Comparison of ENCODE assay signal across 22 cellular contexts in the genomic region with DNA sequence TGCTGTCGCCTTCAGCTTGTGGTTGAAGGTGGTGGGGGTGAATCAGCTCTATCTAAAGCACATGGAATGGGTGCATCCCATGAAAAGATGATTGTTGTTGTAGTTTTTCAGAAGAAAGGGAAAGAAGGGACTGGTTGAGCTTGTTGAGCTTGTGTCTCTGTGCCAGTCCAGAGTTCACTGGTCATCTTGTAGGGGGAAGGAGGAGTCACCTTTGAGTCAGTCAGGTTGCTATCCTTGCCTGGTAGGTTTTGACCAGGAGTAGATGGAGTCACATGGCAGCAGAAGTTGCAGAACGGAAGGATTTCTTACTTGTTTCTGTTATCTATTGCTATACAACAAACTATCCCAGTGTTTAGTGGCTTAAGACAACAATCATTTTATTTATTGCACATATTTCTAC.
DNase-seq lines count a peak whose midpoint lies in the region; ATAC-seq, FAIRE-seq and TF ChIP-seq lines count a peak whose summit lies in the region.
"Had no signal": no experiment of that assay in that cellular context is flagged by ENCODE, and none has a peak within 500 bp of the region (broad histone marks: within the 10 kb centered on the region; RNA-seq: fewer than 3 reads in every experiment).

No MANE protein-coding gene starts in this region.

- ATAC-seq in PC-3 (no peak), esophagus mucosa (peak; percentile 82), HepG2 (no peak)
- ATAC-seq: HCT116, Right ventricle myocardium inferior had no signal

- no peaks in the 10 kb centered on the region for H3K9me3 ChIP-seq in PC-3 (ENCODE audit: low read length)
- H3K9me3 ChIP-seq in small intestine (ENCODE audit: control insufficient read depth, low read depth) = no peaks in the 10 kb centered on the region
- no peaks in the 10 kb centered on the region for H3K9me3 ChIP-seq in HepG2 (ENCODE audit: low read length)

- H3K27me3 ChIP-seq in PC-3 (ENCODE audit: low read length) = no peaks in the 10 kb centered on the region
- no peaks in the 10 kb centered on the region for H3K27me3 ChIP-seq in small intestine (ENCODE audit: control insufficient read depth in 2 of 2, insufficient read depth in 2 of 2, low read length in 2 of 2)
- H3K27me3 ChIP-seq in HepG2 (ENCODE audit: control insufficient read depth in 1 of 2, insufficient read depth in 2 of 2, low read length in 2 of 2) = peaks cover 2 to 46% of the 10 kb centered on the region in 2 experiments; a peak in 3 of 5 replicates

- intact Hi-C loops in PC-3 (cut with micrococcal nuclease) (no loop called here), HepG2 (cut with micrococcal nuclease; ENCODE audit: unreplicated experiment) (no loop called here)

- BruUV-seq in PC-3 (replicated peaks; lab: Mats Ljungman, UMichigan) = no TSS peak
- no TSS peak for BruUV-seq in HepG2 (replicated peaks; lab: Mats Ljungman, UMichigan)

- TF ChIP-seq POLR2A in HepG2 (IDR thresholded peaks at IDR 0.05; ENCODE audit: insufficient read depth in 1 of 2, low read depth in 2 of 2, low read length in 2 of 2) = no peak

- no peaks in the 10 kb centered on the region for H3K36me3 ChIP-seq in PC-3 (ENCODE audit: low read depth, low read length)
- peaks cover 2% of the 10 kb centered on the region in 2 donors for H3K36me3 ChIP-seq in small intestine (ENCODE audit: control insufficient read depth in 2 of 2, insufficient read depth in 2 of 2, low read length in 2 of 2)
- H3K36me3 ChIP-seq in HepG2 (replicated peaks in 1 of 2; ENCODE audit: control insufficient read depth in 1 of 2, insufficient read depth in 2 of 2, low read length in 2 of 2) = no peaks in the 10 kb centered on the region

- DNase-seq in HT-29 (ENCODE audit: low spot score) = peak; percentile 47
- DNase-seq in PC-3 = peak; percentile 41
- peak; percentile 77 for DNase-seq in small intestine
- DNase-seq in GM19239 (ENCODE audit: insufficient read length, low spot score) = no peak
- no peak for DNase-seq in NCI-H524 treated with DMSO at 0.1 percent for 48 hours (lab: John Stamatoyannopoulos, UW)
- no peak for DNase-seq in HepG2 (ENCODE audit: low spot score)
- DNase-seq: DMS53; GDM1; Kasumi-1; NCI-H1417; NCI-H1694 treated with DMSO at 0.1 percent for 48 hours; NCI-H446 treated with DMSO at 0.1 percent for 48 hours; NCI-H748 treated with DMSO at 0.1 percent for 48 hours; NK-92 treated with Interleukin-12 subunit alpha and Interleukin-12 subunit beta, amount 100 ng/mL, for 24 hours; SW 1271 had no signal

- no peaks in the 10 kb centered on the region for H3K9me2 ChIP-seq in PC-3 (replicated peaks; ENCODE audit: low read length)

- H3K9ac ChIP-seq in PC-3 (ENCODE audit: low read length) = no peak overlapping the region
- no peak overlapping the region for H3K9ac ChIP-seq in HepG2 (ENCODE audit: insufficient read depth, low read depth, low read length)

- H2AFZ ChIP-seq in PC-3 (ENCODE audit: low read length) = no peak overlapping the region
- H2AFZ ChIP-seq in HepG2 (ENCODE audit: low read length) = no peak overlapping the region

- H3K79me2 ChIP-seq in PC-3 (ENCODE audit: low read length) (no peaks in the 10 kb centered on the region), HepG2 (ENCODE audit: insufficient read depth, low read length) (no peaks in the 10 kb centered on the region)

- FAIRE-seq in small intestine (lab: Jason Lieb, UNC) (no peak), GM19239 (lab: Jason Lieb, UNC) (no peak), HepG2 (lab: Jason Lieb, UNC) (no peak)
- FAIRE-seq: A204.1, D721Med, H1, RCC 7860 had no signal

- 57 to 73% (median 57%) methylated on average over 2 of the region's 2 CpGs for WGBS in small intestine, 3 donors
- WGBS in HepG2 (ENCODE audit: low lambda C conversion rate) = 22% methylated on average over 2 of the region's 2 CpGs

- in situ Hi-C loops in HepG2 (cut with HindIII; ENCODE audit: extremely low pct_ligation_motif_present, low pct_unique_long_range_greater_than_20kb) = no loop called here

- H3F3A ChIP-seq in PC-3 (ENCODE audit: low read length, unreplicated experiment) = no peaks in the 10 kb centered on the region

- CTCF ChIA-PET in PC-3 (lab: Charles Lee) = no interaction called here
- CTCF ChIA-PET in HepG2 (lab: Yijun Ruan, JAX; ENCODE audit: low intra/inter-chr PET ratio, low total read pairs) = no interaction called here

- no peaks in the 10 kb centered on the region for H3K4me1 ChIP-seq in PC-3 (ENCODE audit: insufficient read depth, low read length)
- H3K4me1 ChIP-seq in small intestine (ENCODE audit: control insufficient read depth in 2 of 2, insufficient read depth in 1 of 2, low read depth in 1 of 2, low read length in 1 of 2) = peaks cover 2 to 13% of the 10 kb centered on the region in 2 donors
- H3K4me1 ChIP-seq in HepG2 (ENCODE audit: insufficient read depth, low read length) = no peaks in the 10 kb centered on the region

- H3K27ac ChIP-seq in PC-3 (ENCODE audit: low read length) (no peak overlapping the region), small intestine (ENCODE audit: low read depth in 1 of 2, low read length in 1 of 2) (no peak overlapping the region), HepG2 (ENCODE audit: extremely low read length, insufficient read depth, low read length) (no peak overlapping the region)

- TF ChIP-seq CTCF in PC-3 (conservative IDR thresholded peaks at IDR 0.05; ENCODE audit: low read depth, low read length) = no peak
- no peak for TF ChIP-seq CTCF in HepG2 (CRISPR knock-in tag; IDR thresholded peaks at IDR 0.05)

- no peak for TF ChIP-seq RAD21 in HepG2 (CRISPR knock-in tag; IDR thresholded peaks at IDR 0.05)

- H3K4me2 ChIP-seq in PC-3 (ENCODE audit: low read length) (no peak overlapping the region; the same call in 1 of the 2 replicates), HepG2 (ENCODE audit: low read depth, low read length) (no peak overlapping the region)

- H3K4me3 ChIP-seq in PC-3 (ENCODE audit: low read length) (no peak overlapping the region), small intestine (ENCODE audit: low read depth in 1 of 2, low read length in 2 of 2) (no peak overlapping the region), HepG2 (replicated peaks in 1 of 3; ENCODE audit: insufficient read depth in 1 of 3, low read depth in 2 of 3, low read length in 3 of 3) (no peak overlapping the region)

- TF ChIP-seq EP300 in HepG2 (IDR thresholded peaks at IDR 0.05; ENCODE audit: low read depth in 2 of 2, low read length in 2 of 2) (no peak), HepG2 (CRISPR knock-in tag; IDR thresholded peaks at IDR 0.05; ENCODE audit: borderline replicate concordance) (no peak)

- H4K20me1 ChIP-seq in PC-3 (ENCODE audit: low read length) (no peaks in the 10 kb centered on the region), HepG2 (ENCODE audit: insufficient read depth, low read length) (no peaks in the 10 kb centered on the region)

- POLR2A ChIA-PET in PC-3 (lab: Charles Lee; ENCODE audit: unreplicated experiment) = no interaction called here
- POLR2A ChIA-PET in HepG2 (lab: Yijun Ruan, JAX) = no interaction called here

TF ChIP-seq in HepG2, 621 proteins besides CTCF, POLR2A, EP300 and RAD21:
- TF ChIP-seq, protein P1, sequence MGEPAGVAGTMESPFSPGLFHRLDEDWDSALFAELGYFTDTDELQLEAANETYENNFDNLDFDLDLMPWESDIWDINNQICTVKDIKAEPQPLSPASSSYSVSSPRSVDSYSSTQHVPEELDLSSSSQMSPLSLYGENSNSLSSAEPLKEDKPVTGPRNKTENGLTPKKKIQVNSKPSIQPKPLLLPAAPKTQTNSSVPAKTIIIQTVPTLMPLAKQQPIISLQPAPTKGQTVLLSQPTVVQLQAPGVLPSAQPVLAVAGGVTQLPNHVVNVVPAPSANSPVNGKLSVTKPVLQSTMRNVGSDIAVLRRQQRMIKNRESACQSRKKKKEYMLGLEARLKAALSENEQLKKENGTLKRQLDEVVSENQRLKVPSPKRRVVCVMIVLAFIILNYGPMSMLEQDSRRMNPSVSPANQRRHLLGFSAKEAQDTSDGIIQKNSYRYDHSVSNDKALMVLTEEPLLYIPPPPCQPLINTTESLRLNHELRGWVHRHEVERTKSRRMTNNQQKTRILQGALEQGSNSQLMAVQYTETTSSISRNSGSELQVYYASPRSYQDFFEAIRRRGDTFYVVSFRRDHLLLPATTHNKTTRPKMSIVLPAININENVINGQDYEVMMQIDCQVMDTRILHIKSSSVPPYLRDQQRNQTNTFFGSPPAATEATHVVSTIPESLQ (CRISPR knock-in tag; conservative IDR thresholded peaks at IDR 0.05) = no peak
- TF ChIP-seq REPIN1 (CRISPR knock-in tag; IDR thresholded peaks at IDR 0.05; ENCODE audit: borderline replicate concordance, low read depth) (no peak), SSRP1 (CRISPR knock-in tag; IDR thresholded peaks at IDR 0.05) (no peak), ZNF761 (CRISPR knock-in tag; conservative IDR thresholded peaks at IDR 0.05) (no peak), SP5 (CRISPR knock-in tag; IDR thresholded peaks at IDR 0.05; ENCODE audit: borderline replicate concordance, low read depth) (no peak), PAWR (CRISPR knock-in tag; IDR thresholded peaks at IDR 0.05; ENCODE audit: borderline replicate concordance) (no peak), U2AF2 (IDR thresholded peaks at IDR 0.05; ENCODE audit: low read depth, low read length) (no peak), NR3C1 (CRISPR knock-in tag; IDR thresholded peaks at IDR 0.05) (no peak), FOXM1 (CRISPR knock-in tag; IDR thresholded peaks at IDR 0.05) (no peak), ZC3H13 (CRISPR knock-in tag; IDR thresholded peaks at IDR 0.05) (no peak), FOXP1 (IDR thresholded peaks at IDR 0.05) (no peak), FOXP1 (CRISPR knock-in tag; IDR thresholded peaks at IDR 0.05) (no peak), ZNF883 (CRISPR knock-in tag; IDR thresholded peaks at IDR 0.05; ENCODE audit: not compliant biosample characterization) (no peak)
- TF ChIP-seq, protein P2, sequence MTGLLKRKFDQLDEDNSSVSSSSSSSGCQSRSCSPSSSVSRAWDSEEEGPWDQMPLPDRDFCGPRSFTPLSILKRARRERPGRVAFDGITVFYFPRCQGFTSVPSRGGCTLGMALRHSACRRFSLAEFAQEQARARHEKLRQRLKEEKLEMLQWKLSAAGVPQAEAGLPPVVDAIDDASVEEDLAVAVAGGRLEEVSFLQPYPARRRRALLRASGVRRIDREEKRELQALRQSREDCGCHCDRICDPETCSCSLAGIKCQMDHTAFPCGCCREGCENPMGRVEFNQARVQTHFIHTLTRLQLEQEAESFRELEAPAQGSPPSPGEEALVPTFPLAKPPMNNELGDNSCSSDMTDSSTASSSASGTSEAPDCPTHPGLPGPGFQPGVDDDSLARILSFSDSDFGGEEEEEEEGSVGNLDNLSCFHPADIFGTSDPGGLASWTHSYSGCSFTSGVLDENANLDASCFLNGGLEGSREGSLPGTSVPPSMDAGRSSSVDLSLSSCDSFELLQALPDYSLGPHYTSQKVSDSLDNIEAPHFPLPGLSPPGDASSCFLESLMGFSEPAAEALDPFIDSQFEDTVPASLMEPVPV (CRISPR knock-in tag; IDR thresholded peaks at IDR 0.05) = no peak

Comparison
In these comparisons a context has a peak if more than half of its experiments do, and no peak if none do; other contexts are left out.
1. DNase-seq: peak in HT-29 (single experiment), PC-3 (single experiment) and small intestine (single experiment); none in GM19239 (single experiment), NCI-H524 treated with DMSO at 0.1 percent for 48 hours (single experiment) and HepG2 (single experiment).